ENCODE assay signal across 24 cellular contexts in genomic region chr19:54309811-54310210, GRCh38. TPM values are rescaled to one million over a fixed set of nuclear protein-coding genes. Genes with fewer than 3 reads are reported as not detected.
DNase-seq lines count a peak whose midpoint lies in the region; ATAC-seq and TF ChIP-seq lines count a peak whose summit lies in the region.
"Had no signal": no experiment of that assay in that cellular context is flagged by ENCODE, and none has a peak within 500 bp of the region (broad histone marks: within the 10 kb centered on the region; RNA-seq: fewer than 3 reads in every experiment).

No MANE protein-coding gene starts in this region.

- 68 to 73% methylated on average over 11 to 12 of the region's 12 CpGs for WGBS in aorta, 2 donors

- no peak for ATAC-seq in left lobe of liver
- peak; percentile 22 for ATAC-seq in aorta (ENCODE audit: low FRiP score)
- ATAC-seq in HG03432 (IDR thresholded peaks at IDR 0.05; ENCODE audit: unreplicated experiment): no peak
- ATAC-seq: A549, GM23338, HCT116 had no signal

- DNase-seq in RPMI8226 (peak; percentile 60), left lobe of liver (ENCODE audit: low spot score) (peak; percentile 42), aorta (no peak), hypothalamus (lab: John Stamatoyannopoulos, UW) (no peak), NCI-H510A treated with DMSO at 0.1 percent for 48 hours (lab: John Stamatoyannopoulos, UW) (no peak)
- DNase-seq: 8988T; ACHN; AML-193; BE2C; CD4-positive, alpha-beta T cell; CD8-positive, alpha-beta memory T cell; DMS53; DMS79 treated with DMSO at 0.1 percent for 48 hours; GF-D8; H9 had no signal

- no peak for TF ChIP-seq CTCF in neutrophil (IDR thresholded peaks at IDR 0.05)

- peak overlapping the region; percentile 81 to 98 for H3K4me3 ChIP-seq in neutrophil (ENCODE audit: low read depth in 1 of 2, low read length in 1 of 2)
- H3K4me3 ChIP-seq in aorta (ENCODE audit: low read length in 2 of 2): no peak overlapping the region
- H3K4me3 ChIP-seq: A549, GM23338 had no signal

- H3K9me3 ChIP-seq in neutrophil: no peaks in the 10 kb centered on the region
- no peaks in the 10 kb centered on the region for H3K9me3 ChIP-seq in aorta (ENCODE audit: control insufficient read depth, low read length)
- H3K9me3 ChIP-seq: A549, BE2C had no signal

- H3K4me1 ChIP-seq in neutrophil (ENCODE audit: control insufficient read depth in 1 of 2, insufficient read depth in 1 of 2, low read depth in 1 of 2, low read length in 1 of 2): peaks cover 85 to 90% of the 10 kb centered on the region in 2 experiments
- H3K4me1 ChIP-seq in aorta (ENCODE audit: control insufficient read depth in 1 of 2, insufficient read depth in 2 of 2, low read length in 2 of 2): no peaks in the 10 kb centered on the region
- H3K4me1 ChIP-seq: A549, BE2C had no signal

- H3K27ac ChIP-seq in neutrophil (peak overlapping the region; percentile 89), aorta (ENCODE audit: low read depth in 1 of 2, low read length in 2 of 2) (no peak overlapping the region)
- H3K27ac ChIP-seq: A549; BLaER1 treated with 17β-estradiol and CSF1 and Interleukin-3, amounts not matched to agents 10 nM and 100 nM had no signal

- H3K27me3 ChIP-seq in neutrophil: no peaks in the 10 kb centered on the region
- peaks cover 0 to 2% of the 10 kb centered on the region in 2 donors for H3K27me3 ChIP-seq in aorta (ENCODE audit: control insufficient read depth in 1 of 2, insufficient read depth in 2 of 2, low read length in 1 of 2)
- H3K27me3 ChIP-seq: BLaER1 treated with 17β-estradiol and CSF1 and Interleukin-3, amounts not matched to agents 10 nM and 100 nM had no signal

- intact Hi-C loops in aorta (cut with DNase I): no loop called here

- H3K36me3 ChIP-seq in neutrophil: peaks cover 66% of the 10 kb centered on the region
- no peaks in the 10 kb centered on the region for H3K36me3 ChIP-seq in aorta (ENCODE audit: control insufficient read depth in 1 of 2, insufficient read depth in 2 of 2, low read length in 1 of 2)
- H3K36me3 ChIP-seq: BE2C had no signal

RNA-seq across cellular contexts. Expression of gene LILRA5, which starts 3.2 kb away (rescaled TPM):
- 1.4 TPM for total RNA-seq in left lobe of liver
- total RNA-seq in aorta: 10 to 100 TPM in 1 of 2 donors, 1 to 10 TPM in 1; 5.5 to 10.8 TPM
- polyA plus RNA-seq in aorta: 1 to 10 TPM; 1.7 to 3.5 TPM
- total RNA-seq: CD8-positive, alpha-beta memory T cell; Daoy; G401; GM23338; H4; H9 had no signal
- polyA plus RNA-seq: A549; CD8-positive, alpha-beta memory T cell; GM23338 had no signal

RNA-seq across cellular contexts. Expression of gene LILRB2, which starts 28.9 kb away (rescaled TPM):
- total RNA-seq in left lobe of liver (1.7 TPM), aorta (10 to 100 TPM; 10.2 to 22.7 TPM)
- polyA plus RNA-seq in aorta: 1 to 10 TPM in 1 of 2 donors, under 1 TPM in 1; 0.38 to 2.0 TPM
- total RNA-seq: Daoy, G401, GM23338, H4, H9 had no signal
- polyA plus RNA-seq: A549; CD8-positive, alpha-beta memory T cell; GM23338 had no signal

RNA-seq across cellular contexts. Expression of gene LILRA4, which starts 29.2 kb away (rescaled TPM):
- not detected for total RNA-seq in left lobe of liver
- total RNA-seq in aorta: not detected
- not detected for polyA plus RNA-seq in aorta
- total RNA-seq: CD8-positive, alpha-beta memory T cell; Daoy; G401; GM23338; H4; H9 had no signal
- polyA plus RNA-seq: A549; CD8-positive, alpha-beta memory T cell; GM23338 had no signal

RNA-seq across cellular contexts. Expression of gene LILRB5, which starts 52.7 kb away (rescaled TPM):
- total RNA-seq in left lobe of liver (8.7 TPM), aorta (10 to 100 TPM; 15.0 to 48.7 TPM)
- polyA plus RNA-seq in aorta: 1 to 10 TPM; 2.7 to 8.4 TPM
- total RNA-seq: CD4-positive, alpha-beta T cell; Daoy; G401; GM23338; H4 had no signal
- polyA plus RNA-seq: A549; CD8-positive, alpha-beta memory T cell; GM23338 had no signal

RNA-seq across cellular contexts. Expression of gene LAIR1, which starts 54.9 kb away (rescaled TPM):
- total RNA-seq in left lobe of liver: 3.1 TPM
- total RNA-seq in aorta: 10 to 100 TPM; 27.4 to 78.4 TPM
- 10 to 100 TPM in 1 of 2 donors, 1 to 10 TPM in 1; 2.1 to 17.2 TPM for polyA plus RNA-seq in aorta
- total RNA-seq: Daoy, G401, H9 had no signal
- polyA plus RNA-seq: A549 had no signal

Comparison
In these comparisons a context has a peak if more than half of its experiments do, and no peak if none do; other contexts are left out.
1. DNase-seq: peak in RPMI8226 (single experiment) and left lobe of liver (single experiment); none in aorta (0 of 2), hypothalamus (0 of 51) and NCI-H510A treated with DMSO at 0.1 percent for 48 hours (single experiment).
2. H3K4me3 ChIP-seq: peak in neutrophil (2 of 2); none in aorta (0 of 2).